Comparison of ENCODE assay signal across 20 cellular contexts in the genomic region with DNA sequence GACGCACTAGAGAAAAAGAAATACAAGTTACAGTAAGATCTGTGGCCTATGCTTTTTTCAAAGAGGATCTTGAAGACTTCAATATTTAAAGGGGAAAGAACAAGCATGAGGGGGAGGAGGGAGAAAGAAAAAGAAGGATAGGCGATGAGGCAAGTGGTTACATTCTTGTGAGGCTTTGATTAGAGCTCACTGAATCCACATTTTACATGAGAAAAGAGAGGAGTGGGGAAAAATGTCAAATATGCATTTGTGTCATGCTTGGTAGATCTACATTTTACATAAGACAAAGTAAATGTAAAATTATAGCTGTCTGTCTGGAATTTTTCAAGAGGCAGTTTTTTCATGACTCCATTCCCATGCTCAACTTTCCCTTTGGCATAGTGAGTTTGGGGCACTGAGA.
"Had no signal": no experiment of that assay in that cellular context is flagged by ENCODE, and none has a peak within 500 bp of the region (broad histone marks: within the 10 kb centered on the region; RNA-seq: fewer than 3 reads in every experiment).

No MANE protein-coding gene starts in this region.

- H3K4me3 ChIP-seq: coronary artery, heart left ventricle, lung, mucosa of descending colon, pancreas, stomach, thoracic aorta had no signal

- H3K27me3 ChIP-seq: heart left ventricle, pancreas, stomach had no signal

- DNase-seq: effector CD4-positive, alpha-beta T cell; heart left ventricle; hippocampal formation; left colon; left ventricle myocardium superior; mucosa of descending colon; naive thymus-derived CD8-positive, alpha-beta T cell; occipital lobe; pancreas; right cardiac atrium; small intestine; stimulated activated CD4-positive, alpha-beta T cell treated with anti-CD3 and anti-CD28 coated beads, Interleukin-12 subunit alpha, Interleukin-12 subunit beta, amount 100 ng/mL, for 4 hours; stimulated activated naive CD4-positive, alpha-beta T cell; stomach; substantia nigra; trophoblast cell had no signal

- H3K4me1 ChIP-seq: heart left ventricle, pancreas, stomach had no signal

- H3K27ac ChIP-seq: coronary artery, heart left ventricle, pancreas, stomach, thoracic aorta had no signal

- H3K9me3 ChIP-seq: mucosa of descending colon, pancreas, stomach, thoracic aorta had no signal

- ATAC-seq: esophagus mucosa; heart left ventricle; left colon; left ventricle myocardium superior; mucosa of descending colon; naive thymus-derived CD8-positive, alpha-beta T cell; right cardiac atrium had no signal

- H3K36me3 ChIP-seq: heart left ventricle, pancreas, stomach, thoracic aorta had no signal
